13 cellular contexts compared by ENCODE assay signal in genomic region chr3:61896251-61896650, GRCh38.
DNase-seq lines count a peak whose midpoint lies in the region; ATAC-seq, FAIRE-seq and TF ChIP-seq lines count a peak whose summit lies in the region.
"Had no signal": no experiment of that assay in that cellular context is flagged by ENCODE, and none has a peak within 500 bp of the region (broad histone marks: within the 10 kb centered on the region; RNA-seq: fewer than 3 reads in every experiment).

No MANE protein-coding gene starts in this region.

- no peaks in the 10 kb centered on the region for H4K20me1 ChIP-seq in DOHH2 (ENCODE audit: control insufficient read depth, insufficient read depth, low read depth, low read length)

- peaks cover 55% of the 10 kb centered on the region for H3K4me1 ChIP-seq in DOHH2 (ENCODE audit: control insufficient read depth, low read length)
- H3K4me1 ChIP-seq in mucosa of descending colon (ENCODE audit: low read depth): peaks cover 20% of the 10 kb centered on the region

- peak; percentile 13 for ATAC-seq in mucosa of descending colon
- no peak for ATAC-seq in GM21447 (IDR thresholded peaks at IDR 0.05; ENCODE audit: unreplicated experiment)
- ATAC-seq in HG02798 (IDR thresholded peaks at IDR 0.05; ENCODE audit: poor library complexity, unreplicated experiment): no peak
- ATAC-seq: GM23338 had no signal

- H3F3A ChIP-seq in DOHH2 (ENCODE audit: control insufficient read depth, insufficient read depth): peaks cover 20% of the 10 kb centered on the region

- H3K4me3 ChIP-seq in DOHH2 (ENCODE audit: low read length) (peak overlapping the region; percentile 51; the same call in 1 of the 2 replicates), bronchial epithelial cell (ENCODE audit: low read depth, low read length) (no peak overlapping the region), mucosa of descending colon (no peak overlapping the region)
- H3K4me3 ChIP-seq: BLaER1 treated with 17β-estradiol and CSF1 and Interleukin-3, amounts not matched to agents 10 nM and 100 nM; GM23338 had no signal

- H3K27ac ChIP-seq in DOHH2 (ENCODE audit: low read depth, low read length): peak overlapping the region; percentile 90

- no peaks in the 10 kb centered on the region for H3K79me2 ChIP-seq in DOHH2 (ENCODE audit: control insufficient read depth, low read length)

- no peak for TF ChIP-seq CTCF in DOHH2 (IDR thresholded peaks at IDR 0.05; ENCODE audit: low read depth, low read length, poor library complexity, severe bottlenecking)
- no peak for TF ChIP-seq CTCF in bronchial epithelial cell (IDR thresholded peaks at IDR 0.05; ENCODE audit: insufficient read depth, low read length, severe bottlenecking)
- no peak for TF ChIP-seq CTCF in mucosa of descending colon (IDR thresholded peaks at IDR 0.05)

- H3K9me2 ChIP-seq in DOHH2 (replicated peaks; ENCODE audit: control insufficient read depth, low read length): no peaks in the 10 kb centered on the region

- DNase-seq in NCI-H1105 (lab: John Stamatoyannopoulos, UW) (peak; percentile 4), bronchial epithelial cell (ENCODE audit: low read depth) (peak; percentile 67), mucosa of descending colon (no peak), SIG-M5 treated with dmso at 0.1 percent for 504 hours (lab: John Stamatoyannopoulos, UW; ENCODE audit: unreplicated experiment) (no peak)
- DNase-seq: ACHN; CD4-positive, CD25-positive, alpha-beta regulatory T cell; DMS53; H7 had no signal

- no peak for FAIRE-seq in bronchial epithelial cell (lab: Jason Lieb, UNC)

- H3K9me3 ChIP-seq in DOHH2 (ENCODE audit: control insufficient read depth, insufficient read depth, low read length) (no peaks in the 10 kb centered on the region), mucosa of descending colon (no peaks in the 10 kb centered on the region)
- H3K9me3 ChIP-seq: BLaER1 treated with 17β-estradiol and CSF1 and Interleukin-3, amounts not matched to agents 10 nM and 100 nM had no signal

- intact Hi-C loops in mucosa of descending colon (cut with DNase I, micrococcal nuclease): no loop called here

- H3K27me3 ChIP-seq in DOHH2 (ENCODE audit: control insufficient read depth, low read length) (no peaks in the 10 kb centered on the region), bronchial epithelial cell (ENCODE audit: control insufficient read depth, insufficient read depth, low read length) (no peaks in the 10 kb centered on the region)
- H3K27me3 ChIP-seq: BLaER1 treated with 17β-estradiol and CSF1 and Interleukin-3, amounts not matched to agents 10 nM and 100 nM had no signal

- peak overlapping the region; percentile 76 for H3K4me2 ChIP-seq in DOHH2 (ENCODE audit: low read length)
- H3K4me2 ChIP-seq: GM23338 had no signal

- H3K36me3 ChIP-seq in DOHH2 (ENCODE audit: control insufficient read depth, low read length) (0 out of 2 replicates have a peak, but pooled peaks cover 2% of the 10 kb centered on the region), bronchial epithelial cell (ENCODE audit: control insufficient read depth, insufficient read depth, low read length) (no peaks in the 10 kb centered on the region), mucosa of descending colon (ENCODE audit: low read depth) (no peaks in the 10 kb centered on the region)
- H3K36me3 ChIP-seq: BLaER1 treated with 17β-estradiol and CSF1 and Interleukin-3, amounts not matched to agents 10 nM and 100 nM had no signal

Comparison
In these comparisons a context has a peak if more than half of its experiments do, and no peak if none do; other contexts are left out.
1. DNase-seq: peak in NCI-H1105 (single experiment) and bronchial epithelial cell (single experiment); none in mucosa of descending colon (0 of 3) and SIG-M5 treated with dmso at 0.1 percent for 504 hours (single experiment).